ENCODE assay signal across 11 cellular contexts in the genomic region with DNA sequence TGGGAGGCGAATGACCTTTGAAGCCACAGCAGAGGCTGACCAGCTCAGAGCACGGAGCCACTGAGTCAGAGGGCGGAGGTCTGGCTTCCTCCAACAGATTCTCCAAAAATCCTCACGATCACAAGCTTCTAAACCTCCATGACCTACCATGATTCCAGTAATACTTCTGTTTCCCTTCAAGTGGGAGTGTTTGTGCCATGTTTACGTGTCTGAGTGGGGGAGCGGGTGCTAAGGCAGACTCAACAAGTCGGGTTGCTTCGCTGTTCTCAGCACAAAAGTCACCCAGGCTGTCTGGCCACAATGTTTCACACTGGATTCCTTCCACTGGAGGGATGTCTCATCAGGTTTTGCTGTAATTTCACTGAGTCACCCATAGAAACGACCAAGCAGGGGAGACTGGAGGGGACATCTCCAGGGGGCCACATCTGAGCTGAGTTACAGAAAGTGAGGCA.
DNase-seq lines count a peak whose midpoint lies in the region; ATAC-seq and TF ChIP-seq lines count a peak whose summit lies in the region.
"Had no signal": no experiment of that assay in that cellular context is flagged by ENCODE, and none has a peak within 500 bp of the region (broad histone marks: within the 10 kb centered on the region; RNA-seq: fewer than 3 reads in every experiment).

No MANE protein-coding gene starts in this region.

- WGBS in upper lobe of left lung, 2 donors, result 50 to 70% methylated on average over 9 of the region's 9 CpGs
- 64 to 66% methylated on average over 9 of the region's 9 CpGs for WGBS in tibial nerve, 2 donors

- peak in 1 of 4 donors; percentile 4 for TF ChIP-seq EP300 in upper lobe of left lung (IDR thresholded peaks at IDR 0.05)
- TF ChIP-seq EP300 in tibial nerve (IDR thresholded peaks at IDR 0.05), result no peak

- ATAC-seq in activated naive CD4-positive, alpha-beta T cell treated with anti-CD3 and anti-CD28 coated beads, Interleukin-2, amount 50 U/mL, for 72 hours, result peak; percentile 69 to 71
- peak; percentile 13 to 84 for ATAC-seq in upper lobe of left lung (ENCODE audit: low FRiP score in 2 of 2)
- ATAC-seq in HG02678 (IDR thresholded peaks at IDR 0.05; ENCODE audit: unreplicated experiment), result no peak
- no peak for ATAC-seq in HG03139 (IDR thresholded peaks at IDR 0.05; ENCODE audit: unreplicated experiment)
- ATAC-seq: activated CD8-positive, alpha-beta memory T cell treated with anti-CD3 and anti-CD28 coated beads, Interleukin-2, amount 10 ng/mL, durations not matched to agents 7 days and 5 days had no signal

- TF ChIP-seq CTCF in upper lobe of left lung (IDR thresholded peaks at IDR 0.05) (peak in 3 of 6 experiments; percentile 19 to 52 (median 21)), tibial nerve (IDR thresholded peaks at IDR 0.05) (peak in 1 of 5 experiments; percentile 24)

- peak; percentile 27 for DNase-seq in activated naive CD4-positive, alpha-beta T cell treated with Interleukin-2 at 50 U/mL for 16 hours
- DNase-seq in activated naive CD4-positive, alpha-beta T cell (lab: John Stamatoyannopoulos, UW), result no peak
- DNase-seq in activated naive CD4-positive, alpha-beta T cell treated with anti-CD3 and anti-CD28 coated beads, Interleukin-2, amount 50 U/mL, for 72 hours (ENCODE audit: low spot score in 2 of 2), result no peak
- DNase-seq in kidney glomerular epithelial cell (lab: John Stamatoyannopoulos, UW) (peak; percentile 85), upper lobe of left lung (no peak), tibial nerve (ENCODE audit: low spot score in 2 of 2) (no peak)
- DNase-seq: activated CD8-positive, alpha-beta memory T cell treated with anti-CD3 and anti-CD28 coated beads, Interleukin-2, amount 10 ng/mL, durations not matched to agents 7 days and 5 days; NCI-H1048 had no signal

- no peaks in the 10 kb centered on the region for H3K27me3 ChIP-seq in upper lobe of left lung
- H3K27me3 ChIP-seq in tibial nerve, result no peaks in the 10 kb centered on the region

- H3K4me1 ChIP-seq in upper lobe of left lung (peaks cover 18 to 45% (median 41%) of the 10 kb centered on the region in 4 donors), tibial nerve (peaks cover 0 to 78% (median 21%) of the 10 kb centered on the region in 4 donors)

- TF ChIP-seq POLR2A in upper lobe of left lung (IDR thresholded peaks at IDR 0.05), result no peak
- TF ChIP-seq POLR2A in tibial nerve (IDR thresholded peaks at IDR 0.05), result no peak

- peak overlapping the region; percentile 70 to 84 for H3K27ac Mint-ChIP-seq in activated naive CD4-positive, alpha-beta T cell treated with anti-CD3 and anti-CD28 coated beads, Interleukin-2, amount 50 U/mL, for 72 hours
- H3K27ac Mint-ChIP-seq: activated CD8-positive, alpha-beta memory T cell treated with anti-CD3 and anti-CD28 coated beads, Interleukin-2, amount 10 ng/mL, durations not matched to agents 7 days and 5 days had no signal

- H3K4me3 ChIP-seq in upper lobe of left lung (no peak overlapping the region), tibial nerve (no peak overlapping the region)

- H3K36me3 ChIP-seq in upper lobe of left lung, result peaks cover 0 to 10% (median 5%) of the 10 kb centered on the region in 4 donors
- H3K36me3 ChIP-seq in tibial nerve, result peaks cover 0 to 5% (median 0%) of the 10 kb centered on the region in 3 donors

- H3K27ac ChIP-seq in upper lobe of left lung (peak overlapping the region in 3 of 4 donors; percentile 26 to 59 (median 30)), tibial nerve (peak overlapping the region in 2 of 4 donors; percentile 27 to 28)
- H3K27ac ChIP-seq: C4-2B had no signal

- no peaks in the 10 kb centered on the region for H3K9me3 Mint-ChIP-seq in activated naive CD4-positive, alpha-beta T cell treated with anti-CD3 and anti-CD28 coated beads, Interleukin-2, amount 50 U/mL, for 72 hours

- H3K36me3 Mint-ChIP-seq in activated naive CD4-positive, alpha-beta T cell treated with anti-CD3 and anti-CD28 coated beads, Interleukin-2, amount 50 U/mL, for 72 hours, result peaks cover 0 to 21% of the 10 kb centered on the region in 2 donors

- H3K9me3 ChIP-seq in upper lobe of left lung (no peaks in the 10 kb centered on the region), tibial nerve (no peaks in the 10 kb centered on the region)

Comparison
In these comparisons a context has a peak if more than half of its experiments do, and no peak if none do; other contexts are left out.
1. DNase-seq: peak in activated naive CD4-positive, alpha-beta T cell treated with Interleukin-2 at 50 U/mL for 16 hours (single experiment) and kidney glomerular epithelial cell (single experiment); none in activated naive CD4-positive, alpha-beta T cell (0 of 4), activated naive CD4-positive, alpha-beta T cell treated with anti-CD3 and anti-CD28 coated beads, Interleukin-2, amount 50 U/mL, for 72 hours (0 of 2), upper lobe of left lung (0 of 2) and tibial nerve (0 of 2).
2. ATAC-seq: peak in activated naive CD4-positive, alpha-beta T cell treated with anti-CD3 and anti-CD28 coated beads, Interleukin-2, amount 50 U/mL, for 72 hours (2 of 2) and upper lobe of left lung (2 of 2); none in HG02678 (single experiment) and HG03139 (single experiment).